In the genomic region with DNA sequence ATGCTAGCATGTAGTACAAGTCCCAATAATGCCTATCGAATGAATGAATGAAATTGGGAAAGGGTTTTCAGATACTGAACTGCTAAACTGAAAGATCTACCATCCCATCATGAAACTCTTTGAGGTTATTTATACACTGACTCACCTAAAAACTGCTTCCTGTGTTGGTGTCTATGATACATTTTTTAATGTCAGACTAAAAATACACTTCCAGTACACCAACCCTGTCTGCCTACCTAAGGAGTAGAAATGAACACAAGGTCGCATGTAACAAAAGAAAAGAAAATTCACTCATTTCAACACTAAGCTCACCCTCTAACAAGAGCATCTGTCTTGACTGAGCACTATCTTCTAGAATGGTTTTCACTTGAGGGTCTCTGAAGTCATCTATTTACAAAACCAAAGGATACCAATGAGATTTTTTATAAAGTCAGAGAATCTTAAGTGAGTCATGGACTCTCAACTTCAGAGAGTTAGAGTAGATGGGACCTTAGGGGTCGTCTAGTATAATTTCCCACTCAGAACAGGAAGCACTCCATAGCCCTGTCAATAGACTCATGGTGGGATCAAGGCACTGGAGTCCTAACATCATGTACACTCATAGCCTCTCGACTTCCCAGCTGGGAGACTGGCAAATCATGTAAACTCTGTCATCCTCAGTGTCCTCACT, we compare ENCODE assay signal across 10 cellular contexts. TPM values are rescaled to one million over a fixed set of nuclear protein-coding genes. Genes with fewer than 3 reads are reported as not detected.
DNase-seq lines count a peak whose midpoint lies in the region; ATAC-seq and TF ChIP-seq lines count a peak whose summit lies in the region.
"Had no signal": no experiment of that assay in that cellular context is flagged by ENCODE, and none has a peak within 500 bp of the region (broad histone marks: within the 10 kb centered on the region; RNA-seq: fewer than 3 reads in every experiment).

No MANE protein-coding gene starts in this region.

- no peaks in the 10 kb centered on the region for H3K36me3 ChIP-seq in effector memory CD4-positive, alpha-beta T cell (ENCODE audit: control insufficient read depth, insufficient read depth, low read length)
- H3K36me3 ChIP-seq in gastrocnemius medialis: no peaks in the 10 kb centered on the region

- no peak overlapping the region for H3K4me3 ChIP-seq in right cardiac atrium (ENCODE audit: low read length)
- H3K4me3 ChIP-seq in effector memory CD4-positive, alpha-beta T cell (ENCODE audit: insufficient read depth, low read depth, low read length, poor library complexity, severe bottlenecking): no peak overlapping the region
- no peak overlapping the region for H3K4me3 ChIP-seq in gastrocnemius medialis

- 90% methylated on average over 4 of the region's 4 CpGs for WGBS in right cardiac atrium

- H3K4me3 Mint-ChIP-seq in Calu3 (ENCODE audit: low read depth, unreplicated experiment): peak overlapping the region; percentile 27

- peaks cover 9% of the 10 kb centered on the region for H3K4me1 ChIP-seq in right cardiac atrium (ENCODE audit: control insufficient read depth, insufficient read depth, low read length)
- no peaks in the 10 kb centered on the region for H3K4me1 ChIP-seq in effector memory CD4-positive, alpha-beta T cell (ENCODE audit: control insufficient read depth, insufficient read depth, low read length, poor library complexity, severe bottlenecking)
- peaks cover 18 to 22% of the 10 kb centered on the region in 2 donors for H3K4me1 ChIP-seq in gastrocnemius medialis

- H3K27me3 ChIP-seq in right cardiac atrium (ENCODE audit: control insufficient read depth, insufficient read depth) (no peaks in the 10 kb centered on the region), gastrocnemius medialis (no peaks in the 10 kb centered on the region)
- no peaks in the 10 kb centered on the region for H3K27me3 ChIP-seq in effector memory CD4-positive, alpha-beta T cell (replicated peaks; ENCODE audit: control insufficient read depth, insufficient read depth, low read length, poor library complexity, severe bottlenecking)

- CTCF ChIA-PET in Calu3 (lab: Charles Lee): interaction anchor here (1.5 kb wide), 1 partner anchor 19 kb away, joined by 3 read pairs; no protein-coding TSS in a partner anchor

- no peaks in the 10 kb centered on the region for H3K9me3 ChIP-seq in right cardiac atrium (ENCODE audit: control insufficient read depth, low read length)
- no peaks in the 10 kb centered on the region for H3K9me3 ChIP-seq in effector memory CD4-positive, alpha-beta T cell (ENCODE audit: control insufficient read depth, low read length)
- no peaks in the 10 kb centered on the region for H3K9me3 ChIP-seq in gastrocnemius medialis

- H3K27ac Mint-ChIP-seq in Calu3 (ENCODE audit: unreplicated experiment): peak overlapping the region; percentile 83

- intact Hi-C loops in Calu3 (cut with micrococcal nuclease; ENCODE audit: unreplicated experiment): loop anchor here (2.0 to 5.0 kb wide), 2 partner anchors 20 to 53 kb away; a partner anchor contains a TSS
- intact Hi-C loops in right cardiac atrium (cut with DNase I): no loop called here
- intact Hi-C loops in gastrocnemius medialis (cut with DNase I; ENCODE audit: low total_unique reads): no loop called here

- DNase-seq in Calu3 (no peak), dermis microvascular lymphatic vessel endothelial cell (ENCODE audit: low read depth in 2 of 2) (peak; percentile 30 to 87), right cardiac atrium (no peak), gastrocnemius medialis (no peak), GM19240 (ENCODE audit: insufficient read length, low spot score) (no peak)
- no peak for DNase-seq in effector memory CD4-positive, alpha-beta T cell
- DNase-seq: activated CD8-positive, alpha-beta memory T cell treated with anti-CD3 and anti-CD28 coated beads, Interleukin-2, amount 50 U/mL, for 4 hours; midbrain had no signal

- H3K27ac ChIP-seq in right cardiac atrium (ENCODE audit: low read length) (no peak overlapping the region), gastrocnemius medialis (no peak overlapping the region)
- H3K27ac ChIP-seq in effector memory CD4-positive, alpha-beta T cell (ENCODE audit: insufficient read depth, low read length, poor library complexity, severe bottlenecking): no peak overlapping the region

- TF ChIP-seq CTCF in Calu3 (IDR thresholded peaks at IDR 0.05; ENCODE audit: unreplicated experiment) (no peak), gastrocnemius medialis (IDR thresholded peaks at IDR 0.05 in 4 of 5, conservative IDR thresholded peaks at IDR 0.05 in 1 of 5) (no peak)

- H3K4me1 Mint-ChIP-seq in Calu3 (ENCODE audit: low read depth, unreplicated experiment): peaks cover 60% of the 10 kb centered on the region

- BruUV-seq in Calu3 (replicated peaks; lab: Mats Ljungman, UMichigan): no TSS peak

- ATAC-seq in GM21390 (IDR thresholded peaks at IDR 0.05; ENCODE audit: unreplicated experiment) (peak; percentile 71), HG03432 (IDR thresholded peaks at IDR 0.05; ENCODE audit: unreplicated experiment) (peak; percentile 73), right cardiac atrium (no peak), gastrocnemius medialis (no peak)

- H3K36me3 Mint-ChIP-seq in Calu3 (ENCODE audit: insufficient read depth, unreplicated experiment): peaks cover 4% of the 10 kb centered on the region

- no peaks in the 10 kb centered on the region for H3K27me3 Mint-ChIP-seq in Calu3 (ENCODE audit: unreplicated experiment)

- TF ChIP-seq POLR2A in gastrocnemius medialis (IDR thresholded peaks at IDR 0.05): no peak

- in situ Hi-C loops in gastrocnemius medialis (cut with MboI; ENCODE audit: low sequenced_read_pairs in 4 of 4): no loop called here

- H3K9me3 Mint-ChIP-seq in Calu3 (ENCODE audit: low read depth, unreplicated experiment): no peaks in the 10 kb centered on the region

RNA-seq across cellular contexts. Expression of a gene that starts 53.4 kb away (rescaled TPM):
- total RNA-seq in Calu3 (2022) (50.9 and 57.3 TPM in 2 replicates), dermis microvascular lymphatic vessel endothelial cell (31.6 and 32.5 TPM in 2 replicates), right cardiac atrium (100 to 1,000 TPM in 3 of 4 donors, 10 to 100 TPM in 1; 73.4 to 102 (median 102) TPM), gastrocnemius medialis (10 to 100 TPM in 3 of 4 donors, 1 to 10 TPM in 1; 8.6 to 15.7 (median 11.6) TPM)
- polyA plus RNA-seq in right cardiac atrium: 50.9 TPM

Comparison
In these comparisons a context has a peak if more than half of its experiments do, and no peak if none do; other contexts are left out.
1. DNase-seq: peak in dermis microvascular lymphatic vessel endothelial cell (2 of 2); none in Calu3 (single experiment), right cardiac atrium (0 of 3), effector memory CD4-positive, alpha-beta T cell (0 of 3), gastrocnemius medialis (0 of 2) and GM19240 (single experiment).
2. ATAC-seq: peak in GM21390 (single experiment) and HG03432 (single experiment); none in right cardiac atrium (0 of 2) and gastrocnemius medialis (0 of 2).